35 cellular contexts compared by ENCODE assay signal in genomic region chr3:8080464-8080863, GRCh38.
"Had no signal": no experiment of that assay in that cellular context is flagged by ENCODE, and none has a peak within 500 bp of the region (broad histone marks: within the 10 kb centered on the region; RNA-seq: fewer than 3 reads in every experiment).

No MANE protein-coding gene starts in this region.

- DNase-seq: activated B cell treated with CpG ODN at 0.5 μM for 24 hours; activated CD4-positive, alpha-beta memory T cell treated with anti-CD3 and anti-CD28 coated beads, Interleukin-2, amount 10 ng/mL, durations not matched to agents 7 days and 5 days; activated CD4-positive, alpha-beta T cell treated with anti-CD3 and anti-CD28 coated beads for 4 hours; activated CD4-positive, alpha-beta T cell treated with anti-CD3 and anti-CD28 coated beads, Interleukin-2, amount 10 ng/mL, durations not matched to agents 7 days and 5 days; activated CD4-positive, alpha-beta T cell treated with anti-CD3 and anti-CD28 coated beads, Interleukin-2, amount 50 U/mL, for 48 hours; activated CD4-positive, CD25-positive, alpha-beta regulatory T cell treated with anti-CD3 and anti-CD28 coated beads, Interleukin-2, amount 50 U/mL, for 72 hours; activated CD8-positive, alpha-beta memory T cell treated with anti-CD3 and anti-CD28 coated beads for 24 hours; activated CD8-positive, alpha-beta memory T cell treated with anti-CD3 and anti-CD28 coated beads, Interleukin-2, amount 10 ng/mL, durations not matched to agents 7 days and 5 days; activated CD8-positive, alpha-beta memory T cell treated with anti-CD3 and anti-CD28 coated beads, Interleukin-2, amount 50 U/mL, for 48 hours; activated CD8-positive, alpha-beta T cell treated with anti-CD3 and anti-CD28 coated beads, Interleukin-2, amount 10 ng/mL, durations not matched to agents 7 days and 5 days; activated effector memory CD4-positive, alpha-beta T cell treated with Interleukin-2 at 50 U/mL for 16 hours; activated gamma-delta T cell; activated naive CD4-positive, alpha-beta T cell treated with anti-CD3 and anti-CD28 coated beads, Interleukin-2, amount 10 ng/mL, durations not matched to agents 7 days and 5 days; activated naive CD4-positive, alpha-beta T cell treated with Interleukin-2 at 50 U/mL for 16 hours; activated naive CD8-positive, alpha-beta T cell treated with anti-CD3 and anti-CD28 coated beads, Interleukin-2, amount 10 ng/mL, durations not matched to agents 7 days and 5 days; activated naive CD8-positive, alpha-beta T cell treated with anti-CD3 and anti-CD28 coated beads, Interleukin-2, amount 50 U/mL, for 24 hours; activated T-cell treated with anti-CD3 and anti-CD28 coated beads, Interleukin-2, amount 50 U/mL, for 24 hours; activated T-cell treated with anti-CD3 and anti-CD28 coated beads, Interleukin-2, amount 50 U/mL, for 48 hours; amygdala; anterior cingulate cortex; caudate nucleus; cerebellar nuclear complex; T-cell; T-helper 17 cell; T1000 had no signal

- H3K4me3 Mint-ChIP-seq: activated B cell treated with CpG ODN at 0.5 μM for 24 hours; activated CD4-positive, alpha-beta memory T cell treated with anti-CD3 and anti-CD28 coated beads, Interleukin-2, amount 10 ng/mL, durations not matched to agents 7 days and 5 days; activated CD4-positive, alpha-beta T cell treated with anti-CD3 and anti-CD28 coated beads, Interleukin-2, amount 10 ng/mL, durations not matched to agents 7 days and 5 days; activated CD8-positive, alpha-beta memory T cell treated with anti-CD3 and anti-CD28 coated beads, Interleukin-2, amount 10 ng/mL, durations not matched to agents 7 days and 5 days; activated CD8-positive, alpha-beta T cell treated with anti-CD3 and anti-CD28 coated beads, Interleukin-2, amount 10 ng/mL, durations not matched to agents 7 days and 5 days; activated naive CD4-positive, alpha-beta T cell treated with anti-CD3 and anti-CD28 coated beads, Interleukin-2, amount 10 ng/mL, durations not matched to agents 7 days and 5 days; activated naive CD4-positive, alpha-beta T cell treated with anti-CD3 and anti-CD28 coated beads, Interleukin-2, amount 50 U/mL, for 24 hours; activated naive CD8-positive, alpha-beta T cell; activated naive CD8-positive, alpha-beta T cell treated with anti-CD3 and anti-CD28 coated beads, Interleukin-2, amount 10 ng/mL, durations not matched to agents 7 days and 5 days; activated naive CD8-positive, alpha-beta T cell treated with anti-CD3 and anti-CD28 coated beads, Interleukin-2, amount 50 U/mL, for 24 hours; activated T-cell treated with anti-CD3 and anti-CD28 coated beads, Interleukin-2, amount 50 U/mL, for 24 hours; brain; central memory CD8-positive, alpha-beta T cell; T-cell; T-helper 17 cell had no signal

- H3K36me3 ChIP-seq: ascending aorta, cardiac muscle cell had no signal

- H3K27ac ChIP-seq: ascending aorta, cardiac muscle cell, VCaP had no signal

- H3K9me3 Mint-ChIP-seq: activated B cell treated with CpG ODN at 0.5 μM for 24 hours; activated CD4-positive, alpha-beta T cell treated with anti-CD3 and anti-CD28 coated beads, Interleukin-2, amount 10 ng/mL, durations not matched to agents 7 days and 5 days; activated T-cell treated with anti-CD3 and anti-CD28 coated beads, Interleukin-2, amount 50 U/mL, for 24 hours; activated T-helper 2 cell treated with anti-CD3 and anti-CD28 coated beads, Interferon-gamma antibody, Interleukin-2, Interleukin-4, amounts not matched to agents 10 μg/mL and 5 μg/mL and 100 μg/mL, durations not matched to agents 14 hours and 24 hours and 36 hours had no signal

- FAIRE-seq: bronchial epithelial cell, TTC549 had no signal

- H3K9me3 ChIP-seq: ascending aorta had no signal

- H3K27me3 ChIP-seq: ascending aorta, cardiac muscle cell had no signal

- H3K36me3 Mint-ChIP-seq: activated CD8-positive, alpha-beta memory T cell treated with anti-CD3 and anti-CD28 coated beads, Interleukin-2, amount 10 ng/mL, durations not matched to agents 7 days and 5 days; activated naive CD4-positive, alpha-beta T cell treated with anti-CD3 and anti-CD28 coated beads, Interleukin-2, amount 10 ng/mL, durations not matched to agents 7 days and 5 days; activated naive CD8-positive, alpha-beta T cell; activated naive CD8-positive, alpha-beta T cell treated with anti-CD3 and anti-CD28 coated beads, Interleukin-2, amount 10 ng/mL, durations not matched to agents 7 days and 5 days; brain; T-cell had no signal

- H3K4me1 ChIP-seq: ascending aorta had no signal

- H3K4me1 Mint-ChIP-seq: activated B cell treated with CpG ODN at 0.5 μM for 24 hours; activated CD4-positive, alpha-beta memory T cell treated with anti-CD3 and anti-CD28 coated beads, Interleukin-2, amount 10 ng/mL, durations not matched to agents 7 days and 5 days; activated CD4-positive, alpha-beta T cell treated with anti-CD3 and anti-CD28 coated beads, Interleukin-2, amount 10 ng/mL, durations not matched to agents 7 days and 5 days; activated CD8-positive, alpha-beta memory T cell treated with anti-CD3 and anti-CD28 coated beads, Interleukin-2, amount 10 ng/mL, durations not matched to agents 7 days and 5 days; activated naive CD8-positive, alpha-beta T cell treated with anti-CD3 and anti-CD28 coated beads, Interleukin-2, amount 10 ng/mL, durations not matched to agents 7 days and 5 days; activated naive CD8-positive, alpha-beta T cell treated with anti-CD3 and anti-CD28 coated beads, Interleukin-2, amount 50 U/mL, for 24 hours; brain; central memory CD8-positive, alpha-beta T cell had no signal

- H3K27me3 Mint-ChIP-seq: activated B cell treated with CpG ODN at 0.5 μM for 24 hours; activated CD4-positive, alpha-beta memory T cell treated with anti-CD3 and anti-CD28 coated beads, Interleukin-2, amount 10 ng/mL, durations not matched to agents 7 days and 5 days; activated CD4-positive, alpha-beta T cell treated with anti-CD3 and anti-CD28 coated beads, Interleukin-2, amount 10 ng/mL, durations not matched to agents 7 days and 5 days; activated CD8-positive, alpha-beta memory T cell treated with anti-CD3 and anti-CD28 coated beads, Interleukin-2, amount 10 ng/mL, durations not matched to agents 7 days and 5 days; activated naive CD4-positive, alpha-beta T cell treated with anti-CD3 and anti-CD28 coated beads, Interleukin-2, amount 10 ng/mL, durations not matched to agents 7 days and 5 days; activated naive CD4-positive, alpha-beta T cell treated with anti-CD3 and anti-CD28 coated beads, Interleukin-2, amount 50 U/mL, for 24 hours; activated naive CD8-positive, alpha-beta T cell; activated naive CD8-positive, alpha-beta T cell treated with anti-CD3 and anti-CD28 coated beads, Interleukin-2, amount 10 ng/mL, durations not matched to agents 7 days and 5 days; activated naive CD8-positive, alpha-beta T cell treated with anti-CD3 and anti-CD28 coated beads, Interleukin-2, amount 50 U/mL, for 24 hours; activated T-cell treated with anti-CD3 and anti-CD28 coated beads, Interleukin-2, amount 50 U/mL, for 24 hours; central memory CD8-positive, alpha-beta T cell; T-cell; T-helper 17 cell had no signal

- H3K27ac Mint-ChIP-seq: activated B cell treated with CpG ODN at 0.5 μM for 24 hours; activated CD4-positive, alpha-beta memory T cell treated with anti-CD3 and anti-CD28 coated beads, Interleukin-2, amount 10 ng/mL, durations not matched to agents 7 days and 5 days; activated CD4-positive, alpha-beta T cell treated with anti-CD3 and anti-CD28 coated beads, Interleukin-2, amount 10 ng/mL, durations not matched to agents 7 days and 5 days; activated CD8-positive, alpha-beta memory T cell treated with anti-CD3 and anti-CD28 coated beads, Interleukin-2, amount 10 ng/mL, durations not matched to agents 7 days and 5 days; activated CD8-positive, alpha-beta T cell treated with anti-CD3 and anti-CD28 coated beads, Interleukin-2, amount 10 ng/mL, durations not matched to agents 7 days and 5 days; activated naive CD4-positive, alpha-beta T cell treated with anti-CD3 and anti-CD28 coated beads, Interleukin-2, amount 10 ng/mL, durations not matched to agents 7 days and 5 days; activated naive CD4-positive, alpha-beta T cell treated with anti-CD3 and anti-CD28 coated beads, Interleukin-2, amount 50 U/mL, for 24 hours; activated naive CD8-positive, alpha-beta T cell; activated naive CD8-positive, alpha-beta T cell treated with anti-CD3 and anti-CD28 coated beads, Interleukin-2, amount 10 ng/mL, durations not matched to agents 7 days and 5 days; activated naive CD8-positive, alpha-beta T cell treated with anti-CD3 and anti-CD28 coated beads, Interleukin-2, amount 50 U/mL, for 24 hours; activated T-cell treated with anti-CD3 and anti-CD28 coated beads, Interleukin-2, amount 50 U/mL, for 24 hours; activated T-helper 2 cell treated with anti-CD3 and anti-CD28 coated beads, Interferon-gamma antibody, Interleukin-2, Interleukin-4, amounts not matched to agents 10 μg/mL and 5 μg/mL and 100 μg/mL, durations not matched to agents 14 hours and 24 hours and 36 hours; T-cell; T-helper 17 cell had no signal

- ATAC-seq: activated CD8-positive, alpha-beta memory T cell treated with anti-CD3 and anti-CD28 coated beads, Interleukin-2, amount 10 ng/mL, durations not matched to agents 7 days and 5 days; activated CD8-positive, alpha-beta T cell treated with anti-CD3 and anti-CD28 coated beads, Interleukin-2, amount 10 ng/mL, durations not matched to agents 7 days and 5 days; activated naive CD8-positive, alpha-beta T cell treated with anti-CD3 and anti-CD28 coated beads, Interleukin-2, amount 50 U/mL, for 24 hours; T-cell; T-helper 17 cell had no signal

- H3K4me3 ChIP-seq: ascending aorta, cardiac muscle cell had no signal
